Comparison of ENCODE assay signal across 8 cellular contexts in genomic region chr22:36419177-36419911, GRCh38. TPM values are rescaled to one million over a fixed set of nuclear protein-coding genes. Genes with fewer than 3 reads are reported as not detected.
DNase-seq lines count a peak whose midpoint lies in the region; ATAC-seq and TF ChIP-seq lines count a peak whose summit lies in the region.

No MANE protein-coding gene starts in this region.

- H3K36me3 ChIP-seq in SJCRH30 (no peaks in the 10 kb centered on the region), trophoblast cell (ENCODE audit: control insufficient read depth in 1 of 2, insufficient read depth in 2 of 2, low read length in 2 of 2) (no peaks in the 10 kb centered on the region)

- H4K12ac ChIP-seq in trophoblast cell (ENCODE audit: low read depth, low read length) = no peak overlapping the region

- ATAC-seq in GM19023 (IDR thresholded peaks at IDR 0.05; ENCODE audit: unreplicated experiment) = no peak

- peak overlapping the region; percentile 2 for H4K91ac ChIP-seq in trophoblast cell (ENCODE audit: low read depth, low read length)

- H3K79me1 ChIP-seq in trophoblast cell (ENCODE audit: low read length) = peaks cover 9% of the 10 kb centered on the region

- no peak overlapping the region for H2AK5ac ChIP-seq in trophoblast cell (ENCODE audit: low read length)

- no peak overlapping the region for H3K9ac ChIP-seq in trophoblast cell (ENCODE audit: low read length)

- H2AFZ ChIP-seq in trophoblast cell (ENCODE audit: insufficient read depth, low read length, poor library complexity) = no peak overlapping the region

- H3K4me1 ChIP-seq in SJCRH30 (peaks cover 29% of the 10 kb centered on the region), trophoblast cell (ENCODE audit: control insufficient read depth in 1 of 2, insufficient read depth in 2 of 2, low read length in 2 of 2) (peaks cover 12 to 13% of the 10 kb centered on the region in 2 experiments)

- H3K79me2 ChIP-seq in trophoblast cell (ENCODE audit: control insufficient read depth, insufficient read depth, low read length, poor library complexity) = no peaks in the 10 kb centered on the region

- H3K27ac ChIP-seq in SJCRH30 (peak overlapping the region; percentile 97), trophoblast cell (ENCODE audit: low read depth, low read length) (peak overlapping the region; percentile 38)

- H2BK120ac ChIP-seq in trophoblast cell (ENCODE audit: insufficient read depth, low read length, poor library complexity) = no peak overlapping the region

- peak overlapping the region; percentile 9 for H2BK5ac ChIP-seq in trophoblast cell (ENCODE audit: low read depth, low read length, poor library complexity)

- H3K14ac ChIP-seq in trophoblast cell (ENCODE audit: low read length) = no peak overlapping the region

- H3K4me2 ChIP-seq in trophoblast cell (ENCODE audit: low read length) = peak overlapping the region; percentile 20

- peak; percentile 12 for DNase-seq in NCI-H2227 (lab: John Stamatoyannopoulos, UW; ENCODE audit: unreplicated experiment)
- DNase-seq in NCI-H2227 treated with DMSO at 0.1 percent for 48 hours (lab: John Stamatoyannopoulos, UW) = no peak
- peak; percentile 65 to 80 for DNase-seq in SJCRH30
- peak; percentile 85 to 86 for DNase-seq in foreskin fibroblast
- DNase-seq in trophoblast cell = peak in 1 of 2 donors; percentile 42
- DNase-seq in NCI-H2081 treated with DMSO at 0.1 percent for 48 hours (lab: John Stamatoyannopoulos, UW) = no peak
- no peak for DNase-seq in DMS 273 treated with DMSO at 0.1 percent for 48 hours (lab: John Stamatoyannopoulos, UW)

- H4K8ac ChIP-seq in trophoblast cell (ENCODE audit: low read depth, low read length) = no peak overlapping the region

- H3K4me3 ChIP-seq in SJCRH30 (peak overlapping the region; percentile 49), foreskin fibroblast (ENCODE audit: low read depth in 1 of 2, low read length in 2 of 2) (peak overlapping the region; percentile 2 to 23), trophoblast cell (ENCODE audit: low read depth, low read length) (no peak overlapping the region)

- H3K23ac ChIP-seq in trophoblast cell (ENCODE audit: low read length) = no peak overlapping the region

- H2BK12ac ChIP-seq in trophoblast cell (ENCODE audit: low read length) = no peak overlapping the region

- no peak for TF ChIP-seq CTCF in foreskin fibroblast (IDR thresholded peaks at IDR 0.05; ENCODE audit: low read depth, low read length)

- no peak overlapping the region for H3K18ac ChIP-seq in trophoblast cell (ENCODE audit: low read length)

- WGBS in trophoblast cell (ENCODE audit: extremely low coverage, insufficient coverage, insufficient read length) = no CpG with 5 or more reads among the region's 13 CpGs

- H3K9me3 ChIP-seq in SJCRH30 (replicated peaks) (no peaks in the 10 kb centered on the region), trophoblast cell (ENCODE audit: insufficient read depth, low read depth, low read length) (no peaks in the 10 kb centered on the region)

- no peaks in the 10 kb centered on the region for H3K27me3 ChIP-seq in SJCRH30
- no peaks in the 10 kb centered on the region for H3K27me3 ChIP-seq in trophoblast cell (ENCODE audit: insufficient read depth, low read length)

- no peak overlapping the region for H3K4ac ChIP-seq in trophoblast cell (ENCODE audit: low read depth, low read length)

RNA-seq across cellular contexts. Expression of gene MYH9, which starts 31.6 kb away (rescaled TPM):
- 151 TPM in 2 replicates for total RNA-seq in SJCRH30 (2014; rRNA removed; shearing (Covaris generic))
- polyA plus RNA-seq in trophoblast cell (2013) = 280 and 288 TPM in 2 replicates

Comparison
In these comparisons a context has a peak if more than half of its experiments do, and no peak if none do; other contexts are left out.
1. DNase-seq: peak in NCI-H2227 (single experiment), SJCRH30 (2 of 2) and foreskin fibroblast (2 of 2); none in NCI-H2227 treated with DMSO at 0.1 percent for 48 hours (single experiment), NCI-H2081 treated with DMSO at 0.1 percent for 48 hours (single experiment) and DMS 273 treated with DMSO at 0.1 percent for 48 hours (single experiment).